Comparison of ENCODE assay signal across 2 cellular contexts in genomic region chr14:38127784-38128183, GRCh38.
TF ChIP-seq lines count a peak whose summit lies in the region.

No MANE protein-coding gene starts in this region.

TF ChIP-seq in H1, 55 proteins besides CTCF, POLR2A, EP300 and RAD21:
- TF ChIP-seq TBP (IDR thresholded peaks at IDR 0.05; ENCODE audit: low read depth, low read length): no peak
- no peak for TF ChIP-seq JUN (IDR thresholded peaks at IDR 0.05; ENCODE audit: low read depth, low read length)
- TF ChIP-seq, protein P1, sequence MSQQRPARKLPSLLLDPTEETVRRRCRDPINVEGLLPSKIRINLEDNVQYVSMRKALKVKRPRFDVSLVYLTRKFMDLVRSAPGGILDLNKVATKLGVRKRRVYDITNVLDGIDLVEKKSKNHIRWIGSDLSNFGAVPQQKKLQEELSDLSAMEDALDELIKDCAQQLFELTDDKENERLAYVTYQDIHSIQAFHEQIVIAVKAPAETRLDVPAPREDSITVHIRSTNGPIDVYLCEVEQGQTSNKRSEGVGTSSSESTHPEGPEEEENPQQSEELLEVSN (IDR thresholded peaks at IDR 0.05): no peak
- no peak for TF ChIP-seq JUND (IDR thresholded peaks at IDR 0.05; ENCODE audit: low read length)
- TF ChIP-seq SIRT6 (IDR thresholded peaks at IDR 0.05; ENCODE audit: low read length): no peak
- TF ChIP-seq CREB1 (IDR thresholded peaks at IDR 0.05): no peak
- no peak for TF ChIP-seq CTBP2 (IDR thresholded peaks at IDR 0.05; ENCODE audit: borderline replicate concordance, insufficient read depth, insufficient read length, low read length)
- TF ChIP-seq SRF (IDR thresholded peaks at IDR 0.05; ENCODE audit: low read depth, low read length): no peak
- no peak for TF ChIP-seq SIN3A (conservative IDR thresholded peaks at IDR 0.05 in 1 of 2, IDR thresholded peaks at IDR 0.05 in 1 of 2; ENCODE audit: low read depth in 1 of 2, low read length in 2 of 2)
- TF ChIP-seq, protein P2, sequence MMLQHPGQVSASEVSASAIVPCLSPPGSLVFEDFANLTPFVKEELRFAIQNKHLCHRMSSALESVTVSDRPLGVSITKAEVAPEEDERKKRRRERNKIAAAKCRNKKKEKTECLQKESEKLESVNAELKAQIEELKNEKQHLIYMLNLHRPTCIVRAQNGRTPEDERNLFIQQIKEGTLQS (IDR thresholded peaks at IDR 0.05; ENCODE audit: insufficient read depth, low read depth, low read length): no peak
- no peak for TF ChIP-seq KDM5A (IDR thresholded peaks at IDR 0.05; ENCODE audit: low read length)

TF ChIP-seq in HepG2, 621 proteins besides CTCF, POLR2A, EP300 and RAD21:
- TF ChIP-seq CEBPB (IDR thresholded peaks at IDR 0.05; ENCODE audit: borderline replicate concordance, low read depth, low read length) (peak; percentile 78; the same call in 1 of the 2 replicates), ZNF747 (CRISPR knock-in tag; IDR thresholded peaks at IDR 0.05; ENCODE audit: borderline replicate concordance) (no peak)
